Comparison of ENCODE assay signal across 1 cellular context in the genomic region with DNA sequence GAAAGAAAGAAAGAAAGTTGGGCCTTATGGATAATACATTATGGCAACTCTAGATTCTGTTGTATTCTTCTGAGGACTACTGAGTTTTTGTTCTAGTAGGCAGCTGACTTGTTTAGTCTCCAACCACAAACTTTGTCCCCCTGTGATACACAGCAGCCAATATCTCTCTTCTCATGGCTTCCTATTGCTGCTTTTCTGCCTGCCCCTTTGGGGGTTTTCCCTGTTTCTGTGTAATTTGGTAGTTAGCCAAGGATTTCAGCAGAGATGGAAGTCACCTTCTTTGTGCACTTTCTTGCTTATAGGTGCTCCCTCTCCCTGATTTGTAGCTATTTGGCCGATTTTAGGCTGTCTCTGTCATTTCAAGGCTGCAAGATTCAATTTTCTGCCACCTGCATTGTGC.
TF ChIP-seq lines count a peak whose summit lies in the region.

No MANE protein-coding gene starts in this region.

TF ChIP-seq in GM23338, 12 proteins besides CTCF, POLR2A, EP300 and RAD21:
- TF ChIP-seq, protein P1, sequence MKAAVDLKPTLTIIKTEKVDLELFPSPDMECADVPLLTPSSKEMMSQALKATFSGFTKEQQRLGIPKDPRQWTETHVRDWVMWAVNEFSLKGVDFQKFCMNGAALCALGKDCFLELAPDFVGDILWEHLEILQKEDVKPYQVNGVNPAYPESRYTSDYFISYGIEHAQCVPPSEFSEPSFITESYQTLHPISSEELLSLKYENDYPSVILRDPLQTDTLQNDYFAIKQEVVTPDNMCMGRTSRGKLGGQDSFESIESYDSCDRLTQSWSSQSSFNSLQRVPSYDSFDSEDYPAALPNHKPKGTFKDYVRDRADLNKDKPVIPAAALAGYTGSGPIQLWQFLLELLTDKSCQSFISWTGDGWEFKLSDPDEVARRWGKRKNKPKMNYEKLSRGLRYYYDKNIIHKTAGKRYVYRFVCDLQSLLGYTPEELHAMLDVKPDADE (IDR thresholded peaks at IDR 0.05) = no peak
- TF ChIP-seq CREB1 (CRISPR knock-in tag; IDR thresholded peaks at IDR 0.05; ENCODE audit: low read depth) = no peak
- TF ChIP-seq ZNF114 (CRISPR knock-in tag; IDR thresholded peaks at IDR 0.05) = no peak
- no peak for TF ChIP-seq NANOG (IDR thresholded peaks at IDR 0.05; ENCODE audit: borderline replicate concordance)
- no peak for TF ChIP-seq STAT1 (IDR thresholded peaks at IDR 0.05; ENCODE audit: unreplicated experiment)
- TF ChIP-seq, protein P2, sequence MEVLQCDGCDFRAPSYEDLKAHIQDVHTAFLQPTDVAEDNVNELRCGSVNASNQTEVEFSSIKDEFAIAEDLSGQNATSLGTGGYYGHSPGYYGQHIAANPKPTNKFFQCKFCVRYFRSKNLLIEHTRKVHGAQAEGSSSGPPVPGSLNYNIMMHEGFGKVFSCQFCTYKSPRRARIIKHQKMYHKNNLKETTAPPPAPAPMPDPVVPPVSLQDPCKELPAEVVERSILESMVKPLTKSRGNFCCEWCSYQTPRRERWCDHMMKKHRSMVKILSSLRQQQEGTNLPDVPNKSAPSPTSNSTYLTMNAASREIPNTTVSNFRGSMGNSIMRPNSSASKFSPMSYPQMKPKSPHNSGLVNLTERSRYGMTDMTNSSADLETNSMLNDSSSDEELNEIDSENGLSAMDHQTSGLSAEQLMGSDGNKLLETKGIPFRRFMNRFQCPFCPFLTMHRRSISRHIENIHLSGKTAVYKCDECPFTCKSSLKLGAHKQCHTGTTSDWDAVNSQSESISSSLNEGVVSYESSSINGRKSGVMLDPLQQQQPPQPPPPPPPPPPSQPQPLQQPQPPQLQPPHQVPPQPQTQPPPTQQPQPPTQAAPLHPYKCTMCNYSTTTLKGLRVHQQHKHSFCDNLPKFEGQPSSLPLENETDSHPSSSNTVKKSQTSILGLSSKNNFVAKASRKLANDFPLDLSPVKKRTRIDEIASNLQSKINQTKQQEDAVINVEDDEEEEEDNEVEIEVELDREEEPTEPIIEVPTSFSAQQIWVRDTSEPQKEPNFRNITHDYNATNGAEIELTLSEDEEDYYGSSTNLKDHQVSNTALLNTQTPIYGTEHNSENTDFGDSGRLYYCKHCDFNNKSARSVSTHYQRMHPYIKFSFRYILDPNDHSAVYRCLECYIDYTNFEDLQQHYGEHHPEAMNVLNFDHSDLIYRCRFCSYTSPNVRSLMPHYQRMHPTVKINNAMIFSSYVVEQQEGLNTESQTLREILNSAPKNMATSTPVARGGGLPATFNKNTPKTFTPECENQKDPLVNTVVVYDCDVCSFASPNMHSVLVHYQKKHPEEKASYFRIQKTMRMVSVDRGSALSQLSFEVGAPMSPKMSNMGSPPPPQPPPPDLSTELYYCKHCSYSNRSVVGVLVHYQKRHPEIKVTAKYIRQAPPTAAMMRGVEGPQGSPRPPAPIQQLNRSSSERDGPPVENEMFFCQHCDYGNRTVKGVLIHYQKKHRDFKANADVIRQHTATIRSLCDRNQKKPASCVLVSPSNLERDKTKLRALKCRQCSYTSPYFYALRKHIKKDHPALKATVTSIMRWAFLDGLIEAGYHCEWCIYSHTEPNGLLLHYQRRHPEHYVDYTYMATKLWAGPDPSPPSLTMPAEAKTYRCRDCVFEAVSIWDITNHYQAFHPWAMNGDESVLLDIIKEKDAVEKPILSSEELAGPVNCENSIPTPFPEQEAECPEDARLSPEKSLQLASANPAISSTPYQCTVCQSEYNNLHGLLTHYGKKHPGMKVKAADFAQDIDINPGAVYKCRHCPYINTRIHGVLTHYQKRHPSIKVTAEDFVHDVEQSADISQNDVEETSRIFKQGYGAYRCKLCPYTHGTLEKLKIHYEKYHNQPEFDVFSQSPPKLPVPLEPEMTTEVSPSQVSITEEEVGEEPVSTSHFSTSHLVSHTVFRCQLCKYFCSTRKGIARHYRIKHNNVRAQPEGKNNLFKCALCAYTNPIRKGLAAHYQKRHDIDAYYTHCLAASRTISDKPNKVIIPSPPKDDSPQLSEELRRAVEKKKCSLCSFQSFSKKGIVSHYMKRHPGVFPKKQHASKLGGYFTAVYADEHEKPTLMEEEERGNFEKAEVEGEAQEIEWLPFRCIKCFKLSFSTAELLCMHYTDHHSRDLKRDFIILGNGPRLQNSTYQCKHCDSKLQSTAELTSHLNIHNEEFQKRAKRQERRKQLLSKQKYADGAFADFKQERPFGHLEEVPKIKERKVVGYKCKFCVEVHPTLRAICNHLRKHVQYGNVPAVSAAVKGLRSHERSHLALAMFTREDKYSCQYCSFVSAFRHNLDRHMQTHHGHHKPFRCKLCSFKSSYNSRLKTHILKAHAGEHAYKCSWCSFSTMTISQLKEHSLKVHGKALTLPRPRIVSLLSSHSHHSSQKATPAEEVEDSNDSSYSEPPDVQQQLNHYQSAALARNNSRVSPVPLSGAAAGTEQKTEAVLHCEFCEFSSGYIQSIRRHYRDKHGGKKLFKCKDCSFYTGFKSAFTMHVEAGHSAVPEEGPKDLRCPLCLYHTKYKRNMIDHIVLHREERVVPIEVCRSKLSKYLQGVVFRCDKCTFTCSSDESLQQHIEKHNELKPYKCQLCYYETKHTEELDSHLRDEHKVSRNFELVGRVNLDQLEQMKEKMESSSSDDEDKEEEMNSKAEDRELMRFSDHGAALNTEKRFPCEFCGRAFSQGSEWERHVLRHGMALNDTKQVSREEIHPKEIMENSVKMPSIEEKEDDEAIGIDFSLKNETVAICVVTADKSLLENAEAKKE (CRISPR knock-in tag; IDR thresholded peaks at IDR 0.05) = no peak
- no peak for TF ChIP-seq ZNF331 (CRISPR knock-in tag; IDR thresholded peaks at IDR 0.05; ENCODE audit: low read depth)
- TF ChIP-seq, protein P3, sequence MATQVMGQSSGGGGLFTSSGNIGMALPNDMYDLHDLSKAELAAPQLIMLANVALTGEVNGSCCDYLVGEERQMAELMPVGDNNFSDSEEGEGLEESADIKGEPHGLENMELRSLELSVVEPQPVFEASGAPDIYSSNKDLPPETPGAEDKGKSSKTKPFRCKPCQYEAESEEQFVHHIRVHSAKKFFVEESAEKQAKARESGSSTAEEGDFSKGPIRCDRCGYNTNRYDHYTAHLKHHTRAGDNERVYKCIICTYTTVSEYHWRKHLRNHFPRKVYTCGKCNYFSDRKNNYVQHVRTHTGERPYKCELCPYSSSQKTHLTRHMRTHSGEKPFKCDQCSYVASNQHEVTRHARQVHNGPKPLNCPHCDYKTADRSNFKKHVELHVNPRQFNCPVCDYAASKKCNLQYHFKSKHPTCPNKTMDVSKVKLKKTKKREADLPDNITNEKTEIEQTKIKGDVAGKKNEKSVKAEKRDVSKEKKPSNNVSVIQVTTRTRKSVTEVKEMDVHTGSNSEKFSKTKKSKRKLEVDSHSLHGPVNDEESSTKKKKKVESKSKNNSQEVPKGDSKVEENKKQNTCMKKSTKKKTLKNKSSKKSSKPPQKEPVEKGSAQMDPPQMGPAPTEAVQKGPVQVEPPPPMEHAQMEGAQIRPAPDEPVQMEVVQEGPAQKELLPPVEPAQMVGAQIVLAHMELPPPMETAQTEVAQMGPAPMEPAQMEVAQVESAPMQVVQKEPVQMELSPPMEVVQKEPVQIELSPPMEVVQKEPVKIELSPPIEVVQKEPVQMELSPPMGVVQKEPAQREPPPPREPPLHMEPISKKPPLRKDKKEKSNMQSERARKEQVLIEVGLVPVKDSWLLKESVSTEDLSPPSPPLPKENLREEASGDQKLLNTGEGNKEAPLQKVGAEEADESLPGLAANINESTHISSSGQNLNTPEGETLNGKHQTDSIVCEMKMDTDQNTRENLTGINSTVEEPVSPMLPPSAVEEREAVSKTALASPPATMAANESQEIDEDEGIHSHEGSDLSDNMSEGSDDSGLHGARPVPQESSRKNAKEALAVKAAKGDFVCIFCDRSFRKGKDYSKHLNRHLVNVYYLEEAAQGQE (IDR thresholded peaks at IDR 0.05; ENCODE audit: unreplicated experiment) = no peak
- TF ChIP-seq POLR2AphosphoS5 (IDR thresholded peaks at IDR 0.05; ENCODE audit: low read depth) = no peak
- TF ChIP-seq EZH2phosphoT487 (IDR thresholded peaks at IDR 0.05; ENCODE audit: unreplicated experiment) = no peak
- TF ChIP-seq JUNB (IDR thresholded peaks at IDR 0.05; ENCODE audit: unreplicated experiment) = no peak
- no peak for TF ChIP-seq EZH2 (IDR thresholded peaks at IDR 0.05; ENCODE audit: low read depth, unreplicated experiment)
